15 cellular contexts compared by ENCODE assay signal in genomic region chr1:204491653-204492052, GRCh38. TPM values are rescaled to one million over a fixed set of nuclear protein-coding genes. Genes with fewer than 3 reads are reported as not detected.
A peak's percentile ranks its signal among the peaks of the same experiment; 100 is the strongest.
DNase-seq lines count a peak whose midpoint lies in the region; ATAC-seq, FAIRE-seq and TF ChIP-seq lines count a peak whose summit lies in the region.
"Had no signal": no experiment of that assay in that cellular context is flagged by ENCODE, and none has a peak within 500 bp of the region (broad histone marks: within the 10 kb centered on the region; RNA-seq: fewer than 3 reads in every experiment).

No MANE protein-coding gene starts in this region.

- no peak for TF ChIP-seq CTCF in HepG2 (CRISPR knock-in tag; IDR thresholded peaks at IDR 0.05)
- no peak for TF ChIP-seq CTCF in right lobe of liver (IDR thresholded peaks at IDR 0.05)
- TF ChIP-seq CTCF in nephron (IDR thresholded peaks at IDR 0.05; ENCODE audit: unreplicated experiment in 3 of 3), result no peak
- TF ChIP-seq CTCF in uterus (IDR thresholded peaks at IDR 0.05), result no peak

- no peaks in the 10 kb centered on the region for H3K79me2 ChIP-seq in HepG2 (ENCODE audit: insufficient read depth, low read length)

- H2AFZ ChIP-seq in HepG2 (ENCODE audit: low read length), result no peak overlapping the region

- BruUV-seq in HepG2 (replicated peaks; lab: Mats Ljungman, UMichigan), result no TSS peak

- DNase-seq in HepG2 (ENCODE audit: low spot score) (no peak), right lobe of liver (no peak), uterus (no peak), KBM-7 (no peak), amygdala (lab: John Stamatoyannopoulos, UW) (no peak)
- DNase-seq: NCI-H146; NCI-H69; stimulated activated CD4-positive, alpha-beta T cell treated with anti-CD3 and anti-CD28 coated beads, Interleukin-15, amount 100 ng/mL, for 24 hours had no signal

- no peak overlapping the region for H3K4me2 ChIP-seq in HepG2 (ENCODE audit: low read depth, low read length)

- intact Hi-C loops in HepG2 (cut with micrococcal nuclease; ENCODE audit: unreplicated experiment), result no loop called here
- intact Hi-C loops in right lobe of liver (cut with DNase I), result loop anchor here in 1 of 2 donors (5.0 kb wide), 1 partner anchor 44 kb away; no protein-coding TSS in a partner anchor
- intact Hi-C loops in uterus (cut with DNase I; ENCODE audit: low total_unique reads), result no loop called here

- H3K4me3 ChIP-seq in HepG2 (replicated peaks in 1 of 3; ENCODE audit: insufficient read depth in 1 of 3, low read depth in 2 of 3, low read length in 3 of 3) (no peak overlapping the region), right lobe of liver (no peak overlapping the region), uterus (no peak overlapping the region)
- H3K4me3 ChIP-seq: SJSA1 had no signal

- H3K27me3 ChIP-seq in HepG2 (ENCODE audit: control insufficient read depth in 1 of 2, insufficient read depth in 2 of 2, low read length in 2 of 2) (peaks cover 0 to 16% of the 10 kb centered on the region in 2 experiments; a peak in 3 of 5 replicates), right lobe of liver (no peaks in the 10 kb centered on the region), uterus (no peaks in the 10 kb centered on the region)

- no peak for TF ChIP-seq EP300 in HepG2 (IDR thresholded peaks at IDR 0.05; ENCODE audit: low read depth in 2 of 2, low read length in 2 of 2)
- TF ChIP-seq EP300 in HepG2 (CRISPR knock-in tag; IDR thresholded peaks at IDR 0.05; ENCODE audit: borderline replicate concordance), result no peak

- H3K9me3 ChIP-seq in HepG2 (ENCODE audit: low read length), result no peaks in the 10 kb centered on the region
- no peaks in the 10 kb centered on the region for H3K9me3 ChIP-seq in right lobe of liver
- no peaks in the 10 kb centered on the region for H3K9me3 ChIP-seq in uterus
- H3K9me3 ChIP-seq: SJSA1 had no signal

- TF ChIP-seq POLR2A in HepG2 (IDR thresholded peaks at IDR 0.05; ENCODE audit: insufficient read depth in 1 of 2, low read depth in 2 of 2, low read length in 2 of 2) (no peak), right lobe of liver (IDR thresholded peaks at IDR 0.05) (no peak), uterus (IDR thresholded peaks at IDR 0.05) (no peak)

- no peak for FAIRE-seq in HepG2 (lab: Jason Lieb, UNC)
- FAIRE-seq: colon had no signal

- peak overlapping the region in 2 of 3 experiments; percentile 85 to 88 for H3K27ac Mint-ChIP-seq in nephron
- H3K27ac Mint-ChIP-seq: activated T-helper 1 cell treated with anti-CD3 and anti-CD28 coated beads, Interleukin-12 subunit alpha, Interleukin-12 subunit beta, Interleukin-2, Interleukin-4 antibody, amounts not matched to agents 30 ng/mL and 10 ng/mL and 1 ng/mL, durations not matched to agents 14 hours and 24 hours and 36 hours; CD14-positive monocyte had no signal

- H3K4me1 ChIP-seq in HepG2 (ENCODE audit: insufficient read depth, low read length) (peaks cover 35% of the 10 kb centered on the region), right lobe of liver (peaks cover 0 to 16% (median 4%) of the 10 kb centered on the region in 4 donors), uterus (no peaks in the 10 kb centered on the region)

- in situ Hi-C loops in HepG2 (cut with HindIII; ENCODE audit: extremely low pct_ligation_motif_present, low pct_unique_long_range_greater_than_20kb), result no loop called here
- in situ Hi-C loops in KBM-7 (cut with MboI; ENCODE audit: low pct_unique_long_range_greater_than_20kb, low sequenced_read_pairs), result no loop called here

- no peaks in the 10 kb centered on the region for H3K36me3 ChIP-seq in HepG2 (replicated peaks in 1 of 2; ENCODE audit: control insufficient read depth in 1 of 2, insufficient read depth in 2 of 2, low read length in 2 of 2)
- no peaks in the 10 kb centered on the region for H3K36me3 ChIP-seq in right lobe of liver
- H3K36me3 ChIP-seq in uterus, result no peaks in the 10 kb centered on the region
- H3K36me3 ChIP-seq: SJSA1 had no signal

- H3K4me1 Mint-ChIP-seq in nephron, result peaks cover 39% of the 10 kb centered on the region

- H3K27ac ChIP-seq in HepG2 (ENCODE audit: extremely low read length, insufficient read depth, low read length) (no peak overlapping the region), right lobe of liver (no peak overlapping the region), cingulate gyrus (ENCODE audit: low read depth, low read length) (peak overlapping the region; percentile 95), uterus (peak overlapping the region; percentile 87 to 90)
- H3K27ac ChIP-seq: SJSA1 had no signal

- H4K20me1 ChIP-seq in HepG2 (ENCODE audit: insufficient read depth, low read length), result no peaks in the 10 kb centered on the region

- peaks cover 6% of the 10 kb centered on the region for H3K27me3 Mint-ChIP-seq in nephron (ENCODE audit: low read depth)

- no peak for TF ChIP-seq RAD21 in HepG2 (CRISPR knock-in tag; IDR thresholded peaks at IDR 0.05)

- H3K4me3 Mint-ChIP-seq in nephron, result peak overlapping the region; percentile 89 to 95 (median 91)
- H3K4me3 Mint-ChIP-seq: CD14-positive monocyte had no signal

- POLR2A ChIA-PET in HepG2 (lab: Yijun Ruan, JAX), result no interaction called here

- H3K36me3 Mint-ChIP-seq in nephron (ENCODE audit: low read depth), result peaks cover 3% of the 10 kb centered on the region

- H3K9ac ChIP-seq in HepG2 (ENCODE audit: insufficient read depth, low read depth, low read length), result no peak overlapping the region

- CTCF ChIA-PET in HepG2 (lab: Yijun Ruan, JAX; ENCODE audit: low intra/inter-chr PET ratio, low total read pairs), result no interaction called here

- H3K9me3 Mint-ChIP-seq in nephron, result no peaks in the 10 kb centered on the region
- H3K9me3 Mint-ChIP-seq: activated T-helper 1 cell treated with anti-CD3 and anti-CD28 coated beads, Interleukin-12 subunit alpha, Interleukin-12 subunit beta, Interleukin-2, Interleukin-4 antibody, amounts not matched to agents 30 ng/mL and 10 ng/mL and 1 ng/mL, durations not matched to agents 14 hours and 24 hours and 36 hours had no signal

- ATAC-seq in HepG2, result no peak
- no peak for ATAC-seq in right lobe of liver
- no peak for ATAC-seq in GM21447 (IDR thresholded peaks at IDR 0.05; ENCODE audit: unreplicated experiment)

TF ChIP-seq in HepG2, 621 proteins besides CTCF, POLR2A, EP300 and RAD21:
- TF ChIP-seq ZNF160 (CRISPR knock-in tag; IDR thresholded peaks at IDR 0.05) (no peak), MAFK (conservative IDR thresholded peaks at IDR 0.05 in 1 of 2, IDR thresholded peaks at IDR 0.05 in 1 of 2; ENCODE audit: low read length in 2 of 2) (peak; percentile 89 to 91), MAFF (IDR thresholded peaks at IDR 0.05; ENCODE audit: low read depth, low read length) (peak; percentile 84)

RNA-seq across cellular contexts. Expression of gene PIK3C2B, which starts 3.0 kb away (rescaled TPM):
- 2.7 and 3.4 TPM in 2 replicates for total RNA-seq in HepG2 (2016; rRNA removed; fragmentation: Illumina TruSeq; extraction: Trizol)
- 0.79 and 0.91 TPM in 2 replicates for total RNA-seq in HepG2 (2016; cell fraction: cytosol; rRNA removed; fragmentation: Illumina TruSeq; extraction: Trizol; ENCODE audit: low read depth)
- total RNA-seq in HepG2 (2016; cell fraction: insoluble cytoplasmic fraction; rRNA removed; fragmentation: Illumina TruSeq; extraction: Trizol), result 3.2 and 3.6 TPM in 2 replicates
- 2.0 TPM in 2 replicates for total RNA-seq in HepG2 (2016; cell fraction: membrane; rRNA removed; fragmentation: Illumina TruSeq; extraction: Trizol)
- 4.9 and 5.9 TPM in 2 replicates for total RNA-seq in HepG2 (2016; cell fraction: nucleus; rRNA removed; fragmentation: Illumina TruSeq; extraction: Trizol)
- polyA plus RNA-seq in HepG2 (2011; rRNA removed), result 4.2 and 4.5 TPM in 2 replicates
- 1.8 TPM in 2 replicates for polyA plus RNA-seq in HepG2 (2011; cell fraction: cytosol; rRNA removed)
- 4.8 and 8.7 TPM in 2 replicates for polyA plus RNA-seq in HepG2 (2011; cell fraction: nucleus; rRNA removed)
- polyA plus RNA-seq in HepG2 (2012), result 1.1 and 1.6 TPM in 2 replicates
- polyA plus RNA-seq in HepG2 (2016; cell fraction: cytosol; fragmentation: Illumina TruSeq; extraction: Trizol; ENCODE audit: low read depth), result 0.19 and 0.27 TPM in 2 replicates
- polyA plus RNA-seq in HepG2 (2016; cell fraction: insoluble cytoplasmic fraction; fragmentation: Illumina TruSeq; extraction: Trizol; ENCODE audit: low read depth), result 1.8 and 2.2 TPM in 2 replicates
- polyA plus RNA-seq in HepG2 (2016; cell fraction: membrane; fragmentation: Illumina TruSeq; extraction: Trizol; ENCODE audit: low read depth), result 0.45 and 0.54 TPM in 2 replicates
- 7.4 and 7.8 TPM in 2 replicates for polyA plus RNA-seq in HepG2 (2016; cell fraction: nucleus; fragmentation: Illumina TruSeq; extraction: Trizol; ENCODE audit: insufficient read depth, low read depth)
- polyA minus RNA-seq in HepG2 (2011; rRNA and poly(A)+ RNA removed; ENCODE audit: low replicate concordance), result 19.9 and 128 TPM in 2 replicates
- 5.5 TPM in 2 replicates for polyA minus RNA-seq in HepG2 (2011; cell fraction: cytosol; rRNA and poly(A)+ RNA removed)
- polyA minus RNA-seq in HepG2 (2011; cell fraction: nucleus; rRNA and poly(A)+ RNA removed), result 6.0 and 9.4 TPM in 2 replicates
- 10 to 100 TPM in 3 of 6 experiments, 1 to 10 TPM in 3; 7.6 to 18.5 (median 10.1) TPM for total RNA-seq in right lobe of liver
- total RNA-seq in uterus, result 10 to 100 TPM in 3 of 4 donors, 1 to 10 TPM in 1; 7.4 to 81.5 (median 38.3) TPM

RNA-seq across cellular contexts. Expression of gene MDM4, which starts 24.6 kb away (rescaled TPM):
- total RNA-seq in HepG2 (2016; rRNA removed; fragmentation: Illumina TruSeq; extraction: Trizol) (13.8 and 19.0 TPM in 2 replicates), right lobe of liver (10 to 100 TPM; 21.0 to 37.6 (median 25.3) TPM), uterus (100 to 1,000 TPM in 3 of 4 donors, 10 to 100 TPM in 1; 31.0 to 141 (median 134) TPM)
- total RNA-seq in HepG2 (2016; cell fraction: cytosol; rRNA removed; fragmentation: Illumina TruSeq; extraction: Trizol; ENCODE audit: low read depth), result 5.8 and 7.8 TPM in 2 replicates
- 14.6 and 17.8 TPM in 2 replicates for total RNA-seq in HepG2 (2016; cell fraction: insoluble cytoplasmic fraction; rRNA removed; fragmentation: Illumina TruSeq; extraction: Trizol)
- 7.2 and 11.4 TPM in 2 replicates for total RNA-seq in HepG2 (2016; cell fraction: membrane; rRNA removed; fragmentation: Illumina TruSeq; extraction: Trizol)
- total RNA-seq in HepG2 (2016; cell fraction: nucleus; rRNA removed; fragmentation: Illumina TruSeq; extraction: Trizol), result 54.0 and 56.5 TPM in 2 replicates
- polyA plus RNA-seq in HepG2 (2011; rRNA removed), result 14.9 TPM in 2 replicates
- polyA plus RNA-seq in HepG2 (2011; cell fraction: cytosol; rRNA removed), result 2.4 and 3.7 TPM in 2 replicates
- polyA plus RNA-seq in HepG2 (2011; cell fraction: nucleus; rRNA removed), result 26.3 and 36.2 TPM in 2 replicates
- polyA plus RNA-seq in HepG2 (2012), result 5.9 and 7.4 TPM in 2 replicates
- 0.97 and 1.5 TPM in 2 replicates for polyA plus RNA-seq in HepG2 (2016; cell fraction: cytosol; fragmentation: Illumina TruSeq; extraction: Trizol; ENCODE audit: low read depth)
- 3.4 TPM in 2 replicates for polyA plus RNA-seq in HepG2 (2016; cell fraction: insoluble cytoplasmic fraction; fragmentation: Illumina TruSeq; extraction: Trizol; ENCODE audit: low read depth)
- polyA plus RNA-seq in HepG2 (2016; cell fraction: membrane; fragmentation: Illumina TruSeq; extraction: Trizol; ENCODE audit: low read depth), result 3.3 and 3.8 TPM in 2 replicates
- polyA plus RNA-seq in HepG2 (2016; cell fraction: nucleus; fragmentation: Illumina TruSeq; extraction: Trizol; ENCODE audit: insufficient read depth, low read depth), result 42.4 and 45.8 TPM in 2 replicates
- 38.9 and 56.7 TPM in 2 replicates for polyA minus RNA-seq in HepG2 (2011; rRNA and poly(A)+ RNA removed; ENCODE audit: low replicate concordance)
- 8.7 and 10.2 TPM in 2 replicates for polyA minus RNA-seq in HepG2 (2011; cell fraction: cytosol; rRNA and poly(A)+ RNA removed)
- 130 and 161 TPM in 2 replicates for polyA minus RNA-seq in HepG2 (2011; cell fraction: nucleus; rRNA and poly(A)+ RNA removed)

Comparison
In these comparisons a context has a peak if more than half of its experiments do, and no peak if none do; other contexts are left out.
1. H3K27ac ChIP-seq: peak in cingulate gyrus (single experiment) and uterus (2 of 2); none in HepG2 (single experiment) and right lobe of liver (0 of 3).